In the genomic region with DNA sequence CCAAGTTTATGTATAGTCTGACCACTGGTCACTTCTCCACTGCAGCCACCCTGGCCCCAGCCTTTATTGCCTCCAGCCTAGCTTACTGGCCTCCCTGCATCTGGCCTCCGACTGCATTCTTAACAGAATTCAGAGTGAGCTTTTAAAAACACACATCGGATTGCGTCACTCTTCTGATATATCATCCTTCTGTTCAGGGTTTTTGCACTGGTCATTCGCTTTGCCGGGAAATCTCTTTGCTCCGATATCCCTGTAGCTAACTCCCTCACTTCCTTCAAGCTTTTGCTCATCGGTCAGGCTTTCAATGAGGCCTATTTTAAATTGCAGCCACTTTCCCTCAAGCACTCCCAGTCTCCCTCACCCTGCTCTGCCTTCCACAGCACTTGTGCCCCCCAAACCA, we compare ENCODE assay signal across 2 cellular contexts.
TF ChIP-seq lines count a peak whose summit lies in the region.

No MANE protein-coding gene starts in this region.

TF ChIP-seq in IMR-90, 13 proteins besides CTCF, POLR2A, EP300 and RAD21:
- TF ChIP-seq CEBPB (IDR thresholded peaks at IDR 0.05; ENCODE audit: low read depth, low read length) = peak; percentile 87
- TF ChIP-seq RFX5 (IDR thresholded peaks at IDR 0.05; ENCODE audit: low read depth, low read length) = no peak
- TF ChIP-seq, protein P1, sequence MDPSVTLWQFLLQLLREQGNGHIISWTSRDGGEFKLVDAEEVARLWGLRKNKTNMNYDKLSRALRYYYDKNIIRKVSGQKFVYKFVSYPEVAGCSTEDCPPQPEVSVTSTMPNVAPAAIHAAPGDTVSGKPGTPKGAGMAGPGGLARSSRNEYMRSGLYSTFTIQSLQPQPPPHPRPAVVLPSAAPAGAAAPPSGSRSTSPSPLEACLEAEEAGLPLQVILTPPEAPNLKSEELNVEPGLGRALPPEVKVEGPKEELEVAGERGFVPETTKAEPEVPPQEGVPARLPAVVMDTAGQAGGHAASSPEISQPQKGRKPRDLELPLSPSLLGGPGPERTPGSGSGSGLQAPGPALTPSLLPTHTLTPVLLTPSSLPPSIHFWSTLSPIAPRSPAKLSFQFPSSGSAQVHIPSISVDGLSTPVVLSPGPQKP (IDR thresholded peaks at IDR 0.05; ENCODE audit: borderline replicate concordance, low read depth, low read length) = no peak
- TF ChIP-seq CHD1 (IDR thresholded peaks at IDR 0.05; ENCODE audit: low read depth, low read length) = no peak
- TF ChIP-seq RCOR1 (IDR thresholded peaks at IDR 0.05; ENCODE audit: insufficient replicate concordance, low read length) = no peak
- no peak for TF ChIP-seq MXI1 (IDR thresholded peaks at IDR 0.05; ENCODE audit: borderline replicate concordance, low read depth, low read length)

TF ChIP-seq in H1, 55 proteins besides CTCF, POLR2A, EP300 and RAD21:
- TF ChIP-seq SAP30 (IDR thresholded peaks at IDR 0.05; ENCODE audit: insufficient read depth, insufficient replicate concordance, low read length) (no peak), KDM5A (IDR thresholded peaks at IDR 0.05; ENCODE audit: low read length) (no peak), RNF2 (IDR thresholded peaks at IDR 0.05; ENCODE audit: borderline replicate concordance, low read depth, low read length, missing control alignments, poor library complexity, severe bottlenecking) (no peak), YY1 (IDR thresholded peaks at IDR 0.05; ENCODE audit: low read depth, low read length) (no peak), CEBPB (IDR thresholded peaks at IDR 0.05; ENCODE audit: low read depth, low read length) (0 out of 2 replicates have a peak, but pooled peaks have one; percentile 9)
